Comparison of ENCODE assay signal across 15 cellular contexts in genomic region chr7:131202451-131202850, GRCh38.
DNase-seq lines count a peak whose midpoint lies in the region; ATAC-seq and TF ChIP-seq lines count a peak whose summit lies in the region.
"Had no signal": no experiment of that assay in that cellular context is flagged by ENCODE, and none has a peak within 500 bp of the region (broad histone marks: within the 10 kb centered on the region; RNA-seq: fewer than 3 reads in every experiment).

No MANE protein-coding gene starts in this region.

- ATAC-seq in gastroesophageal sphincter, result no peak
- ATAC-seq in HG03342 (IDR thresholded peaks at IDR 0.05; ENCODE audit: unreplicated experiment), result no peak
- ATAC-seq: CD8-positive, alpha-beta T cell; GM23338 had no signal

- H3K4me1 ChIP-seq in gastroesophageal sphincter, result peaks cover 0 to 10% (median 4%) of the 10 kb centered on the region in 3 donors
- H3K4me1 ChIP-seq in stomach smooth muscle (ENCODE audit: control insufficient read depth, insufficient read depth, low read length), result no peaks in the 10 kb centered on the region
- no peaks in the 10 kb centered on the region for H3K4me1 ChIP-seq in vagina

- H3K27ac ChIP-seq in gastroesophageal sphincter (peak overlapping the region in 3 of 4 donors; percentile 1 to 29 (median 3)), stomach smooth muscle (ENCODE audit: low read length) (peak overlapping the region; percentile 37), vagina (peak overlapping the region; percentile 69)
- H3K27ac ChIP-seq: 22Rv1 had no signal

- H3K27me3 ChIP-seq in gastroesophageal sphincter (no peaks in the 10 kb centered on the region), stomach smooth muscle (ENCODE audit: control insufficient read depth in 1 of 2, insufficient read depth in 2 of 2, low read length in 2 of 2) (no peaks in the 10 kb centered on the region), vagina (no peaks in the 10 kb centered on the region)

- no peaks in the 10 kb centered on the region for H3K36me3 ChIP-seq in gastroesophageal sphincter
- H3K36me3 ChIP-seq in stomach smooth muscle (ENCODE audit: control insufficient read depth in 2 of 2, insufficient read depth in 2 of 2, low read length in 2 of 2), result no peaks in the 10 kb centered on the region
- H3K36me3 ChIP-seq in vagina, result no peaks in the 10 kb centered on the region

- intact Hi-C loops in vagina (cut with DNase I), result no loop called here

- H3K4me3 ChIP-seq in gastroesophageal sphincter (no peak overlapping the region), stomach smooth muscle (ENCODE audit: low read length in 2 of 2) (no peak overlapping the region), vagina (no peak overlapping the region)
- H3K4me3 ChIP-seq: GM23338 had no signal

- no peak for TF ChIP-seq POLR2A in gastroesophageal sphincter (IDR thresholded peaks at IDR 0.05)
- TF ChIP-seq POLR2A in vagina (IDR thresholded peaks at IDR 0.05), result no peak

- H3K9ac ChIP-seq in stomach smooth muscle (ENCODE audit: low read length in 2 of 2), result no peak overlapping the region

- H3K9me3 ChIP-seq in gastroesophageal sphincter, result no peaks in the 10 kb centered on the region
- H3K9me3 ChIP-seq in stomach smooth muscle (ENCODE audit: control insufficient read depth in 2 of 2, low read length in 2 of 2), result no peaks in the 10 kb centered on the region
- no peaks in the 10 kb centered on the region for H3K9me3 ChIP-seq in vagina

- peak; percentile 15 for DNase-seq in activated CD8-positive, alpha-beta memory T cell treated with anti-CD3 and anti-CD28 coated beads for 24 hours
- no peak for DNase-seq in activated CD8-positive, alpha-beta memory T cell treated with anti-CD3 and anti-CD28 coated beads, Interleukin-2, amount 50 U/mL, for 48 hours
- DNase-seq in vagina (ENCODE audit: extremely low spot score in 2 of 2) (no peak), NCI-H187 treated with DMSO at 0.1 percent for 48 hours (lab: John Stamatoyannopoulos, UW) (no peak)
- DNase-seq: CD8-positive, alpha-beta T cell; COR-L47; DMS153; DMS79 treated with DMSO at 0.1 percent for 48 hours; EL; H7 had no signal

- TF ChIP-seq CTCF in gastroesophageal sphincter (IDR thresholded peaks at IDR 0.05) (no peak), vagina (IDR thresholded peaks at IDR 0.05) (no peak)

- TF ChIP-seq EP300 in gastroesophageal sphincter (IDR thresholded peaks at IDR 0.05), result no peak

- whole genome bisulfite sequencing in gastroesophageal sphincter (ENCODE audit: low coverage in 1 of 2), 2 donors, result 86 to 97% methylated on average over 3 to 5 of the region's 5 CpGs

Comparison
In these comparisons a context has a peak if more than half of its experiments do, and no peak if none do; other contexts are left out.
1. H3K27ac ChIP-seq: peak in every context shown above with its lines; median percentile 69 in vagina; 37 in stomach smooth muscle; 3 in gastroesophageal sphincter.